ENCODE assay signal across 2 cellular contexts in the genomic region with DNA sequence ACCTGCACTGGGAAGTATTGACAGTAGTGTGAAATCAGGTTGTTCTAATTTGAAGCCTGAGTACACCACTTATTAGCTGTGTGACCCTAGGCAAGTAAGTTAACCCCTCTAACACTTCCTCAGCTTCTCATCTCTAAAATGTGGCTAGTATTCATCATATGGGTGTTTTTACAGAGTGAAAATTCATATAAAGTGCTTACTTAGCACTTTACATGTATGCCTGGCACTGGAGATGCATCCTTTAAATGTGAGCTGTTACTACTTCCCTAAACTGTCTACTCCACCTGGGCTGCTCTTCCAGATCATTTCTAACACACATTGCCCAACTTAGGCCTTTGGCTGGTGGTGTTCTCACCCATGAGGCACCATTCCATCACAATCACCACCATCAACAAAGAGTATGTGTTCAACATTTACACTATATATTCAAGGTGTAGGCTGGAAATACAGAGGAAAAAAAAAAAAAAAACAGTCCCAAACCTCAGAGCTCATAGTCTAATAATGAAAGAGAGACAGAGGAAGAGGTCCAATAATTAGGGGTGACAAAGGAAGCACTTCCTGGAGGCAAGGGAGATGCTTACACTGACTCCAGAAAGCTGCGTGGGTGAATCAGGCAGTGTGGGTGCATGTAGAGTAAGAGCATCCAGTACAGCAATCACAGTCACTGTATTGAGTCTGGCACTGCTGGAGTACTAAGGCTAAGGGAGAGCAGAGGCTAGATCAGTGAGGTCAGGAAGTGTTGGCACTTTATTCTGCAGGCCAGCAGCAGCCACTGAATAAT.
TF ChIP-seq lines count a peak whose summit lies in the region.

No MANE protein-coding gene starts in this region.

TF ChIP-seq in SK-N-SH, 30 proteins besides CTCF, POLR2A, EP300 and RAD21 (continued from another document):
- TF ChIP-seq NFIC (IDR thresholded peaks at IDR 0.05; ENCODE audit: borderline replicate concordance) (no peak), MXI1 (IDR thresholded peaks at IDR 0.05; ENCODE audit: low read depth, low read length) (no peak), GABPA (IDR thresholded peaks at IDR 0.05; ENCODE audit: low read depth) (no peak), TCF12 (IDR thresholded peaks at IDR 0.05) (no peak), FOXM1 (IDR thresholded peaks at IDR 0.05; ENCODE audit: low read depth) (no peak), YY1 (IDR thresholded peaks at IDR 0.05; ENCODE audit: low read depth) (no peak), MEF2A (IDR thresholded peaks at IDR 0.05; ENCODE audit: borderline replicate concordance, low read depth) (no peak), GATA2 (CRISPR knock-in tag; IDR thresholded peaks at IDR 0.05) (no peak)
- TF ChIP-seq, protein P1, sequence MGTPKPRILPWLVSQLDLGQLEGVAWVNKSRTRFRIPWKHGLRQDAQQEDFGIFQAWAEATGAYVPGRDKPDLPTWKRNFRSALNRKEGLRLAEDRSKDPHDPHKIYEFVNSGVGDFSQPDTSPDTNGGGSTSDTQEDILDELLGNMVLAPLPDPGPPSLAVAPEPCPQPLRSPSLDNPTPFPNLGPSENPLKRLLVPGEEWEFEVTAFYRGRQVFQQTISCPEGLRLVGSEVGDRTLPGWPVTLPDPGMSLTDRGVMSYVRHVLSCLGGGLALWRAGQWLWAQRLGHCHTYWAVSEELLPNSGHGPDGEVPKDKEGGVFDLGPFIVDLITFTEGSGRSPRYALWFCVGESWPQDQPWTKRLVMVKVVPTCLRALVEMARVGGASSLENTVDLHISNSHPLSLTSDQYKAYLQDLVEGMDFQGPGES (IDR thresholded peaks at IDR 0.05; ENCODE audit: low read depth, low read length): no peak
TF ChIP-seq in SK-N-SH: peak in this region for 0.

TF ChIP-seq in HEK293, 187 proteins besides CTCF, POLR2A, EP300 and RAD21 (continued from another document):
- no peak for TF ChIP-seq FEZF1 (tag by site-specific recombination; IDR thresholded peaks at IDR 0.05)
- TF ChIP-seq, protein P2, sequence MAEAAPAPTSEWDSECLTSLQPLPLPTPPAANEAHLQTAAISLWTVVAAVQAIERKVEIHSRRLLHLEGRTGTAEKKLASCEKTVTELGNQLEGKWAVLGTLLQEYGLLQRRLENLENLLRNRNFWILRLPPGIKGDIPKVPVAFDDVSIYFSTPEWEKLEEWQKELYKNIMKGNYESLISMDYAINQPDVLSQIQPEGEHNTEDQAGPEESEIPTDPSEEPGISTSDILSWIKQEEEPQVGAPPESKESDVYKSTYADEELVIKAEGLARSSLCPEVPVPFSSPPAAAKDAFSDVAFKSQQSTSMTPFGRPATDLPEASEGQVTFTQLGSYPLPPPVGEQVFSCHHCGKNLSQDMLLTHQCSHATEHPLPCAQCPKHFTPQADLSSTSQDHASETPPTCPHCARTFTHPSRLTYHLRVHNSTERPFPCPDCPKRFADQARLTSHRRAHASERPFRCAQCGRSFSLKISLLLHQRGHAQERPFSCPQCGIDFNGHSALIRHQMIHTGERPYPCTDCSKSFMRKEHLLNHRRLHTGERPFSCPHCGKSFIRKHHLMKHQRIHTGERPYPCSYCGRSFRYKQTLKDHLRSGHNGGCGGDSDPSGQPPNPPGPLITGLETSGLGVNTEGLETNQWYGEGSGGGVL (tag by site-specific recombination; IDR thresholded peaks at IDR 0.05): no peak
- TF ChIP-seq, protein P3, sequence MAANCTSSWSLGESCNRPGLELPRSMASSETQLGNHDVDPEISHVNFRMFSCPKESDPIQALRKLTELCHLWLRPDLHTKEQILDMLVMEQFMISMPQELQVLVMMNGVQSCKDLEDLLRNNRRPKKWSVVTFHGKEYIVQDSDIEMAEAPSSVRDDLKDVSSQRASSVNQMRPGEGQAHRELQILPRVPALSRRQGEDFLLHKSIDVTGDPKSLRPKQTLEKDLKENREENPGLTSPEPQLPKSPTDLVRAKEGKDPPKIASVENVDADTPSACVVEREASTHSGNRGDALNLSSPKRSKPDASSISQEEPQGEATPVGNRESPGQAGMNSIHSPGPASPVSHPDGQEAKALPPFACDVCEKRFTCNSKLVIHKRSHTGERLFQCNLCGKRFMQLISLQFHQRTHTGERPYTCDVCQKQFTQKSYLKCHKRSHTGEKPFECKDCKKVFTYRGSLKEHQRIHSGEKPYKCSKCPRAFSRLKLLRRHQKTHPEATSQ (tag by site-specific recombination; IDR thresholded peaks at IDR 0.05): no peak
- TF ChIP-seq, protein P4, sequence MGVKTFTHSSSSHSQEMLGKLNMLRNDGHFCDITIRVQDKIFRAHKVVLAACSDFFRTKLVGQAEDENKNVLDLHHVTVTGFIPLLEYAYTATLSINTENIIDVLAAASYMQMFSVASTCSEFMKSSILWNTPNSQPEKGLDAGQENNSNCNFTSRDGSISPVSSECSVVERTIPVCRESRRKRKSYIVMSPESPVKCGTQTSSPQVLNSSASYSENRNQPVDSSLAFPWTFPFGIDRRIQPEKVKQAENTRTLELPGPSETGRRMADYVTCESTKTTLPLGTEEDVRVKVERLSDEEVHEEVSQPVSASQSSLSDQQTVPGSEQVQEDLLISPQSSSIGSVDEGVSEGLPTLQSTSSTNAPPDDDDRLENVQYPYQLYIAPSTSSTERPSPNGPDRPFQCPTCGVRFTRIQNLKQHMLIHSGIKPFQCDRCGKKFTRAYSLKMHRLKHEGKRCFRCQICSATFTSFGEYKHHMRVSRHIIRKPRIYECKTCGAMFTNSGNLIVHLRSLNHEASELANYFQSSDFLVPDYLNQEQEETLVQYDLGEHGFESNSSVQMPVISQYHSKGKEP (tag by site-specific recombination; IDR thresholded peaks at IDR 0.05): no peak
- TF ChIP-seq ZNF341 (tag by site-specific recombination; IDR thresholded peaks at IDR 0.05; ENCODE audit: low read depth): no peak
- TF ChIP-seq ZFHX2 (tag by site-specific recombination; conservative IDR thresholded peaks at IDR 0.05): peak; percentile 76
- no peak for TF ChIP-seq SCRT1 (tag by site-specific recombination; IDR thresholded peaks at IDR 0.05; ENCODE audit: borderline replicate concordance)
- 0 out of 2 replicates have a peak, but pooled peaks have one; percentile 19 for TF ChIP-seq ZNF600 (tag by site-specific recombination; IDR thresholded peaks at IDR 0.05)
TF ChIP-seq in HEK293: peak in this region for 4.
